33 cellular contexts compared by ENCODE assay signal in genomic region chrX:24851776-24852175, GRCh38.
"Had no signal": no experiment of that assay in that cellular context is flagged by ENCODE, and none has a peak within 500 bp of the region (broad histone marks: within the 10 kb centered on the region; RNA-seq: fewer than 3 reads in every experiment).

No MANE protein-coding gene starts in this region.

- DNase-seq: activated CD4-positive, alpha-beta memory T cell treated with anti-CD3 and anti-CD28 coated beads for 36 hours; activated CD4-positive, alpha-beta T cell treated with anti-CD3 and anti-CD28 coated beads for 36 hours; activated CD4-positive, alpha-beta T cell treated with anti-CD3 and anti-CD28 coated beads, Interleukin-2, amount 10 ng/mL, durations not matched to agents 24 days and 14 days; activated CD4-positive, CD25-positive, alpha-beta regulatory T cell; activated CD4-positive, CD25-positive, alpha-beta regulatory T cell treated with anti-CD3 and anti-CD28 coated beads, Interleukin-2, amount 50 U/mL, for 72 hours; activated CD8-positive, alpha-beta memory T cell treated with anti-CD3 and anti-CD28 coated beads, Interleukin-2, amount 10 ng/mL, durations not matched to agents 7 days and 5 days; activated CD8-positive, alpha-beta memory T cell treated with anti-CD3 and anti-CD28 coated beads, Interleukin-2, amount 50 U/mL, for 4 hours; activated CD8-positive, alpha-beta T cell treated with anti-CD3 and anti-CD28 coated beads, Interleukin-2, amount 10 ng/mL, durations not matched to agents 7 days and 5 days; activated effector memory CD4-positive, alpha-beta T cell treated with anti-CD3 and anti-CD28 coated beads, Interleukin-2, amount 50 U/mL, for 16 hours; activated naive CD4-positive, alpha-beta T cell treated with anti-CD3 and anti-CD28 coated beads for 36 hours; activated naive CD8-positive, alpha-beta T cell treated with anti-CD3 and anti-CD28 coated beads for 36 hours; activated T-cell treated with anti-CD3 and anti-CD28 coated beads, Interleukin-2, amount 50 U/mL, for 1 hour; activated T-cell treated with anti-CD3 and anti-CD28 coated beads, Interleukin-2, amount 50 U/mL, for 48 hours; amniotic stem cell; anterior cingulate cortex; body of pancreas; cortex of kidney; dermis blood vessel endothelial cell; effector CD4-positive, alpha-beta T cell; effector memory CD8-positive, alpha-beta T cell; erythroblast; foreskin keratinocyte; heart right ventricle; T1000; WERI-Rb-1 had no signal

- H3K27me3 Mint-ChIP-seq: activated CD4-positive, alpha-beta memory T cell treated with anti-CD3 and anti-CD28 coated beads for 36 hours; activated CD4-positive, alpha-beta T cell treated with anti-CD3 and anti-CD28 coated beads for 36 hours; activated CD4-positive, alpha-beta T cell treated with anti-CD3 and anti-CD28 coated beads, Interleukin-2, amount 10 ng/mL, durations not matched to agents 24 days and 14 days; activated CD8-positive, alpha-beta memory T cell treated with anti-CD3 and anti-CD28 coated beads, Interleukin-2, amount 10 ng/mL, durations not matched to agents 7 days and 5 days; activated naive CD4-positive, alpha-beta T cell treated with anti-CD3 and anti-CD28 coated beads, Interleukin-2, amount 50 U/mL, for 24 hours; activated naive CD8-positive, alpha-beta T cell treated with anti-CD3 and anti-CD28 coated beads for 36 hours; effector memory CD8-positive, alpha-beta T cell had no signal

- ATAC-seq: activated CD4-positive, alpha-beta T cell treated with anti-CD3 and anti-CD28 coated beads for 36 hours; activated CD8-positive, alpha-beta memory T cell treated with anti-CD3 and anti-CD28 coated beads, Interleukin-2, amount 10 ng/mL, durations not matched to agents 7 days and 5 days; activated CD8-positive, alpha-beta T cell treated with anti-CD3 and anti-CD28 coated beads, Interleukin-2, amount 10 ng/mL, durations not matched to agents 7 days and 5 days; body of pancreas; effector memory CD8-positive, alpha-beta T cell; foreskin keratinocyte; gastroesophageal sphincter; heart right ventricle had no signal

- H3K4me3 ChIP-seq: body of pancreas, esophagus muscularis mucosa, gastroesophageal sphincter, heart right ventricle had no signal

- H3K4me1 Mint-ChIP-seq: activated CD4-positive, alpha-beta T cell treated with anti-CD3 and anti-CD28 coated beads for 36 hours; activated CD4-positive, alpha-beta T cell treated with anti-CD3 and anti-CD28 coated beads, Interleukin-2, amount 10 ng/mL, durations not matched to agents 24 days and 14 days; activated CD8-positive, alpha-beta memory T cell treated with anti-CD3 and anti-CD28 coated beads, Interleukin-2, amount 10 ng/mL, durations not matched to agents 7 days and 5 days; activated naive CD4-positive, alpha-beta T cell treated with anti-CD3 and anti-CD28 coated beads, Interleukin-2, amount 50 U/mL, for 24 hours; activated naive CD8-positive, alpha-beta T cell treated with anti-CD3 and anti-CD28 coated beads for 36 hours had no signal

- H3K4me3 Mint-ChIP-seq: activated CD4-positive, alpha-beta memory T cell treated with anti-CD3 and anti-CD28 coated beads for 36 hours; activated CD4-positive, alpha-beta T cell treated with anti-CD3 and anti-CD28 coated beads for 36 hours; activated CD4-positive, alpha-beta T cell treated with anti-CD3 and anti-CD28 coated beads, Interleukin-2, amount 10 ng/mL, durations not matched to agents 24 days and 14 days; activated CD8-positive, alpha-beta memory T cell treated with anti-CD3 and anti-CD28 coated beads, Interleukin-2, amount 10 ng/mL, durations not matched to agents 7 days and 5 days; activated CD8-positive, alpha-beta T cell treated with anti-CD3 and anti-CD28 coated beads, Interleukin-2, amount 10 ng/mL, durations not matched to agents 7 days and 5 days; activated naive CD4-positive, alpha-beta T cell treated with anti-CD3 and anti-CD28 coated beads for 36 hours; activated naive CD4-positive, alpha-beta T cell treated with anti-CD3 and anti-CD28 coated beads, Interleukin-2, amount 50 U/mL, for 24 hours; activated naive CD8-positive, alpha-beta T cell treated with anti-CD3 and anti-CD28 coated beads for 36 hours; activated T-helper 1 cell treated with anti-CD3 and anti-CD28 coated beads, Interleukin-12 subunit alpha, Interleukin-12 subunit beta, Interleukin-2, Interleukin-4 antibody, amounts not matched to agents 30 ng/mL and 10 ng/mL and 1 ng/mL, durations not matched to agents 14 hours and 24 hours and 36 hours; effector memory CD8-positive, alpha-beta T cell; T-helper 1 cell treated with Interleukin-12 subunit alpha and Interleukin-12 subunit beta and Interleukin-4 antibody, amounts not matched to agents 30 μg/mL and 1 μg/mL, for 36 hours; T-helper 2 cell treated with Interferon-gamma antibody and Interleukin-4, amounts not matched to agents 5 μg/mL and 100 μg/mL, for 36 hours had no signal

- H3K27ac Mint-ChIP-seq: activated CD4-positive, alpha-beta memory T cell treated with anti-CD3 and anti-CD28 coated beads for 36 hours; activated CD4-positive, alpha-beta T cell treated with anti-CD3 and anti-CD28 coated beads for 36 hours; activated CD4-positive, alpha-beta T cell treated with anti-CD3 and anti-CD28 coated beads, Interleukin-2, amount 10 ng/mL, durations not matched to agents 24 days and 14 days; activated CD8-positive, alpha-beta memory T cell treated with anti-CD3 and anti-CD28 coated beads, Interleukin-2, amount 10 ng/mL, durations not matched to agents 7 days and 5 days; activated CD8-positive, alpha-beta T cell treated with anti-CD3 and anti-CD28 coated beads, Interleukin-2, amount 10 ng/mL, durations not matched to agents 7 days and 5 days; activated naive CD4-positive, alpha-beta T cell treated with anti-CD3 and anti-CD28 coated beads for 36 hours; activated naive CD4-positive, alpha-beta T cell treated with anti-CD3 and anti-CD28 coated beads, Interleukin-2, amount 50 U/mL, for 24 hours; activated naive CD8-positive, alpha-beta T cell treated with anti-CD3 and anti-CD28 coated beads for 36 hours; activated T-helper 1 cell treated with anti-CD3 and anti-CD28 coated beads, Interleukin-12 subunit alpha, Interleukin-12 subunit beta, Interleukin-2, Interleukin-4 antibody, amounts not matched to agents 30 ng/mL and 10 ng/mL and 1 ng/mL, durations not matched to agents 14 hours and 24 hours and 36 hours; activated T-helper 2 cell treated with anti-CD3 and anti-CD28 coated beads, Interferon-gamma antibody, Interleukin-2, Interleukin-4, amounts not matched to agents 10 μg/mL and 5 μg/mL and 100 μg/mL, durations not matched to agents 14 hours and 24 hours and 36 hours; effector memory CD8-positive, alpha-beta T cell; T-helper 1 cell treated with Interleukin-12 subunit alpha and Interleukin-12 subunit beta and Interleukin-4 antibody, amounts not matched to agents 30 μg/mL and 1 μg/mL, for 36 hours; T-helper 2 cell treated with Interferon-gamma antibody and Interleukin-4, amounts not matched to agents 5 μg/mL and 100 μg/mL, for 36 hours had no signal

- H3K27me3 ChIP-seq: body of pancreas, esophagus muscularis mucosa, foreskin keratinocyte, gastroesophageal sphincter, heart right ventricle had no signal

- FAIRE-seq: colon had no signal

- H3K36me3 ChIP-seq: WERI-Rb-1 had no signal

- H3K4me1 ChIP-seq: body of pancreas, esophagus muscularis mucosa, foreskin keratinocyte, gastroesophageal sphincter, heart right ventricle had no signal

- H3K27ac ChIP-seq: body of pancreas, esophagus muscularis mucosa, foreskin keratinocyte, gastroesophageal sphincter, heart right ventricle, WERI-Rb-1 had no signal

- H3K9me3 Mint-ChIP-seq: activated CD4-positive, alpha-beta memory T cell treated with anti-CD3 and anti-CD28 coated beads for 36 hours; activated CD4-positive, alpha-beta T cell treated with anti-CD3 and anti-CD28 coated beads, Interleukin-2, amount 10 ng/mL, durations not matched to agents 24 days and 14 days; activated naive CD4-positive, alpha-beta T cell treated with anti-CD3 and anti-CD28 coated beads for 36 hours; activated naive CD4-positive, alpha-beta T cell treated with anti-CD3 and anti-CD28 coated beads, Interleukin-2, amount 50 U/mL, for 24 hours; activated naive CD8-positive, alpha-beta T cell treated with anti-CD3 and anti-CD28 coated beads for 36 hours; activated T-helper 1 cell treated with anti-CD3 and anti-CD28 coated beads, Interleukin-12 subunit alpha, Interleukin-12 subunit beta, Interleukin-2, Interleukin-4 antibody, amounts not matched to agents 30 ng/mL and 10 ng/mL and 1 ng/mL, durations not matched to agents 14 hours and 24 hours and 36 hours; activated T-helper 2 cell treated with anti-CD3 and anti-CD28 coated beads, Interferon-gamma antibody, Interleukin-2, Interleukin-4, amounts not matched to agents 10 μg/mL and 5 μg/mL and 100 μg/mL, durations not matched to agents 14 hours and 24 hours and 36 hours; effector memory CD8-positive, alpha-beta T cell; T-helper 1 cell treated with Interleukin-12 subunit alpha and Interleukin-12 subunit beta and Interleukin-4 antibody, amounts not matched to agents 30 μg/mL and 1 μg/mL, for 36 hours; T-helper 2 cell treated with Interferon-gamma antibody and Interleukin-4, amounts not matched to agents 5 μg/mL and 100 μg/mL, for 36 hours had no signal

- H3K9me3 ChIP-seq: body of pancreas, esophagus muscularis mucosa, gastroesophageal sphincter, heart right ventricle had no signal
